ENCODE assay signal across 8 cellular contexts in the genomic region with DNA sequence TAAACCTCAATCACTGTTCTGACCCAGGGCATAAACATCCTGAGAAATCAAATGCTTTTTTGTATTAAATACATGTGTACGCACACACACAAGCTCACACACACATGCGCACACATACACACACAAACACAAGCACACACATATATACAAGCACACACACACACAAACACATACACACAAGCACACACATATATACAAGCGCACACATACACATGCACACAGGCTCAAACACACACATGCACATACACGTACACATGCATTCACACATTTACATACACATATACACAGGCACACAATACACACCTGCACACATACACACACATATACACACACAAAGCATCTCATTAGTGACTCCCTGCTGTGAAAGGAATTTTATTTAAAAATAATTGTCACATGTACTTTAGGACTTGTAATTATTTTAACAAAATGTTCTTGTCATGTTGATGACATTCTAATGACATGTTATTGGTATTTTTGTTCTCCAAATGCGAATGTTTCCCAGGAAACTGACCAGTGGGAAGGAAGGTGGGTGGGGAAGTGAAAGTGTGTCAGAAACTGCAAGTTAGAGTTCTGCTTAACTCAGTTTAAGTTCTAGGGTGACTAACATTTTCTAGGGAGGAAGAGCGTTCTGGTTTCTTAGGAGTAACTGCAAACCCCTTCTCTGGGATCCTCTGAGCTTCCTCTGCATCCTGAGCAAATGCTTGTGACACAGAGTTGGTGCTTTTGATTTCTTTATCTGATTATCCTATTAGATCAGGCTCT.
DNase-seq lines count a peak whose midpoint lies in the region; ATAC-seq lines count a peak whose summit lies in the region.

No MANE protein-coding gene starts in this region.

- H3K36me3 Mint-ChIP-seq in activated CD4-positive, alpha-beta T cell treated with anti-CD3 and anti-CD28 coated beads, Interleukin-2, amount 10 ng/mL, durations not matched to agents 7 days and 5 days (ENCODE audit: low read depth) = peaks cover 2% of the 10 kb centered on the region

- H3K27me3 Mint-ChIP-seq in activated CD4-positive, alpha-beta T cell treated with anti-CD3 and anti-CD28 coated beads, Interleukin-2, amount 10 ng/mL, durations not matched to agents 7 days and 5 days = no peaks in the 10 kb centered on the region

- H3K4me3 Mint-ChIP-seq in activated CD4-positive, alpha-beta T cell treated with anti-CD3 and anti-CD28 coated beads, Interleukin-2, amount 10 ng/mL, durations not matched to agents 7 days and 5 days = peak overlapping the region; percentile 56

- H3K27ac Mint-ChIP-seq in activated CD4-positive, alpha-beta T cell treated with anti-CD3 and anti-CD28 coated beads, Interleukin-2, amount 10 ng/mL, durations not matched to agents 7 days and 5 days = peak overlapping the region; percentile 95

- H3K9me3 Mint-ChIP-seq in activated CD4-positive, alpha-beta T cell treated with anti-CD3 and anti-CD28 coated beads, Interleukin-2, amount 10 ng/mL, durations not matched to agents 7 days and 5 days = no peaks in the 10 kb centered on the region

- in situ Hi-C loops in ACHN (cut with HindIII; ENCODE audit: low pct_ligation_motif_present, low pct_unique_long_range_greater_than_20kb, low sequenced_read_pairs) = no loop called here

- ATAC-seq in GM19023 (IDR thresholded peaks at IDR 0.05; ENCODE audit: unreplicated experiment) (peak; percentile 33), HG03439 (IDR thresholded peaks at IDR 0.05; ENCODE audit: unreplicated experiment) (peak; percentile 23), left lobe of liver (peak; percentile 41)

- CTCF ChIA-PET in activated CD4-positive, alpha-beta T cell treated with anti-CD3 and anti-CD28 coated beads, Interleukin-2, amount 10 ng/mL, durations not matched to agents 7 days and 5 days (lab: Charles Lee) = interaction anchor here (1.2 to 3.5 kb wide), 4 partner anchors 11 to 42 kb away, joined by 3 to 15 read pairs (median 4); no protein-coding TSS in a partner anchor

- no peak overlapping the region for H3K27ac ChIP-seq in caudate nucleus (ENCODE audit: low read depth, low read length)

- DNase-seq in ACHN (peak; percentile 22), left lobe of liver (ENCODE audit: low spot score) (no peak), caudate nucleus (lab: John Stamatoyannopoulos, UW) (no peak), NCI-H1048 (lab: John Stamatoyannopoulos, UW) (no peak)
- DNase-seq in activated CD4-positive, alpha-beta T cell treated with anti-CD3 and anti-CD28 coated beads, Interleukin-2, amount 10 ng/mL, durations not matched to agents 7 days and 5 days = no peak
- DNase-seq in NK-92 treated with Interleukin-12 subunit alpha and Interleukin-12 subunit beta, amount 100 ng/mL, for 24 hours (lab: John Stamatoyannopoulos, UW) = no peak

- H3K4me1 Mint-ChIP-seq in activated CD4-positive, alpha-beta T cell treated with anti-CD3 and anti-CD28 coated beads, Interleukin-2, amount 10 ng/mL, durations not matched to agents 7 days and 5 days = peaks cover 68% of the 10 kb centered on the region

- POLR2A ChIA-PET in activated CD4-positive, alpha-beta T cell treated with anti-CD3 and anti-CD28 coated beads, Interleukin-2, amount 10 ng/mL, durations not matched to agents 7 days and 5 days (lab: Charles Lee) = interaction anchor here (1.0 to 2.0 kb wide), 2 partner anchors 65 to 113 kb away, joined by 5 to 6 read pairs; a partner anchor contains a TSS
